ENCODE assay signal across 9 cellular contexts in the genomic region with DNA sequence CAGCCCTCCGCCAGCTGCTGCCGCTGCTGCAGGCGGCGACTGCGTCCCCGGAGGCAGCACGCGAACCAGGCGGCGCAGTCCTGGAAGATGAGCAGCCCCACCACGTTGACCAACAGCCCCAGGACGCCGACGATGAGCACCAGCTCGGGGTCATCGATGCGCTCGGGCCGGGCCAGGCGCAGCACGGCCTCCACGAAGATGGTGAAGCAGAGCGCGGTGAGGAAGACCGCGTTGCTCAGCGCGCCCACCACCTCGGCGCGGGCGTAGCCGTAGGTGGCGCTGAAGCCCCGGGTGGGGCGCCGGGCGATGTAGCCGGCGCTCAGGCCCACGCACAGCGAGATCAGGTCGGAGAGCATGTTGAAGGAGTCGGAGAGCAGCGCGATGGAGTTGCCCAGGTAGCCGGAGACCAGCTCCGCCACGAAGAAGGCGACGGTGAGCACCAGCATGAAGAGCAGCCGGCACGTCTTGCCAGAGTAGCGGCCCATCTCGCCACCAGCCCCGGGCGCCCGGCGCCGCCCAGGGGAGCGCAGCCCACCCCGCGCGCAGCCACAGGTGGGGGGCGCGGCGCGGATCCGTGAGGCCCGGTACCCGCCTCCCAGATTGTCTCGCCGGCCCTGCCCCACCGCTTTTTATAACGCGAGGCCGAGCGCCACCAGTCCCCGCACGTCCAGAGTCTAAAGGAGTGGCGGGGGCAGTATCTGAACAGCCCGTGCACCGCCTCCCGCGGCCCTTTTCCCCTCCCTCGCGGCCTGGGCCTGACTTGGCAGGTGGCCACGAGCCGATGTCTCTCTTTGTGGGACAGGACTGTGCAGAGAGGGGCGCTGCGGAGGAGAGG. TPM values are rescaled to one million over a fixed set of nuclear protein-coding genes. Genes with fewer than 3 reads are reported as not detected.
A peak's percentile ranks its signal among the peaks of the same experiment; 100 is the strongest.
DNase-seq lines count a peak whose midpoint lies in the region; ATAC-seq and TF ChIP-seq lines count a peak whose summit lies in the region.
"Had no signal": no experiment of that assay in that cellular context is flagged by ENCODE, and none has a peak within 500 bp of the region (broad histone marks: within the 10 kb centered on the region; RNA-seq: fewer than 3 reads in every experiment).

A gene (minus strand): TSS at position 602 of the 835 bp plus-strand sequence. CDS start 117 bp downstream, at position 485.

- H3K36me3 Mint-ChIP-seq in activated naive CD4-positive, alpha-beta T cell treated with anti-CD3 and anti-CD28 coated beads, Interleukin-2, amount 50 U/mL, for 24 hours = no peaks in the 10 kb centered on the region
- H3K36me3 Mint-ChIP-seq in IgD-negative memory B cell = no peaks in the 10 kb centered on the region

- H3K9me3 Mint-ChIP-seq in activated naive CD4-positive, alpha-beta T cell treated with anti-CD3 and anti-CD28 coated beads, Interleukin-2, amount 50 U/mL, for 24 hours = no peaks in the 10 kb centered on the region
- H3K9me3 Mint-ChIP-seq in IgD-negative memory B cell = peaks cover 0 to 2% (median 0%) of the 10 kb centered on the region in 3 donors

- H3K27ac Mint-ChIP-seq in activated naive CD4-positive, alpha-beta T cell treated with anti-CD3 and anti-CD28 coated beads, Interleukin-2, amount 50 U/mL, for 24 hours = no peak within 1 kb of the TSS
- no peak within 1 kb of the TSS for H3K27ac Mint-ChIP-seq in IgD-negative memory B cell

- intact Hi-C loops in ascending aorta (cut with DNase I) = no loop called here
- intact Hi-C loops in gastrocnemius medialis (cut with DNase I; ENCODE audit: low total_unique reads) = no loop called here

- no peak within 1 kb of the TSS for H3K27ac ChIP-seq in ascending aorta
- H3K27ac ChIP-seq in iPS-18a (ENCODE audit: low read length) = no peak within 1 kb of the TSS
- H3K27ac ChIP-seq in gastrocnemius medialis = no peak within 1 kb of the TSS

- no peaks in the 10 kb centered on the region for H3K9me3 ChIP-seq in ascending aorta
- no peaks in the 10 kb centered on the region for H3K9me3 ChIP-seq in iPS-18a (ENCODE audit: control insufficient read depth, low read depth, low read length)
- H3K9me3 ChIP-seq in gastrocnemius medialis = no peaks in the 10 kb centered on the region

- no peak for DNase-seq in activated naive CD4-positive, alpha-beta T cell treated with anti-CD3 and anti-CD28 coated beads, Interleukin-2, amount 50 U/mL, for 16 hours
- no peak for DNase-seq in ascending aorta (ENCODE audit: low spot score in 2 of 2)
- DNase-seq in gastrocnemius medialis = no peak
- DNase-seq in NCI-H2029 treated with DMSO at 0.1 percent for 48 hours (lab: John Stamatoyannopoulos, UW) = no peak

- ATAC-seq in gastrocnemius medialis (no peak), HG03571 (IDR thresholded peaks at IDR 0.05; ENCODE audit: unreplicated experiment) (no peak)

- H3K4me3 ChIP-seq in ascending aorta = peak within 1 kb of the TSS; percentile 49 to 61
- peak within 1 kb of the TSS; percentile 70 for H3K4me3 ChIP-seq in iPS-18a (ENCODE audit: low read length)
- H3K4me3 ChIP-seq in gastrocnemius medialis = peak within 1 kb of the TSS; percentile 19 to 52 (median 42)

- H3K4me1 Mint-ChIP-seq in activated naive CD4-positive, alpha-beta T cell treated with anti-CD3 and anti-CD28 coated beads, Interleukin-2, amount 50 U/mL, for 24 hours = peaks cover 6% of the 10 kb centered on the region
- peaks cover 0 to 5% (median 3%) of the 10 kb centered on the region in 3 donors for H3K4me1 Mint-ChIP-seq in IgD-negative memory B cell

- no peaks in the 10 kb centered on the region for H3K36me3 ChIP-seq in ascending aorta
- H3K36me3 ChIP-seq in iPS-18a (ENCODE audit: control insufficient read depth, low read depth, low read length) = no peaks in the 10 kb centered on the region
- no peaks in the 10 kb centered on the region for H3K36me3 ChIP-seq in gastrocnemius medialis

- in situ Hi-C loops in gastrocnemius medialis (cut with MboI; ENCODE audit: low sequenced_read_pairs in 4 of 4) = no loop called here

- H3K4me1 ChIP-seq in ascending aorta (no peaks in the 10 kb centered on the region), iPS-18a (ENCODE audit: control insufficient read depth, low read depth, low read length) (no peaks in the 10 kb centered on the region), gastrocnemius medialis (peaks cover 0 to 6% of the 10 kb centered on the region in 2 donors)

- H3K27me3 Mint-ChIP-seq in activated naive CD4-positive, alpha-beta T cell treated with anti-CD3 and anti-CD28 coated beads, Interleukin-2, amount 50 U/mL, for 24 hours = peaks cover 24% of the 10 kb centered on the region
- peaks cover 27% of the 10 kb centered on the region for H3K27me3 Mint-ChIP-seq in IgD-negative memory B cell

- peak within 1 kb of the TSS; percentile 64 for H3K4me3 Mint-ChIP-seq in activated naive CD4-positive, alpha-beta T cell treated with anti-CD3 and anti-CD28 coated beads, Interleukin-2, amount 50 U/mL, for 24 hours
- peak within 1 kb of the TSS; percentile 68 to 87 (median 80) for H3K4me3 Mint-ChIP-seq in IgD-negative memory B cell

- peaks cover 3% of the 10 kb centered on the region for H3K27me3 ChIP-seq in ascending aorta
- peaks cover 35% of the 10 kb centered on the region for H3K27me3 ChIP-seq in iPS-18a (ENCODE audit: control insufficient read depth, insufficient read depth, low read length)
- H3K27me3 ChIP-seq in gastrocnemius medialis = peaks cover 0 to 23% (median 8%) of the 10 kb centered on the region in 3 donors

- TF ChIP-seq CTCF in ascending aorta (IDR thresholded peaks at IDR 0.05) (no peak), gastrocnemius medialis (IDR thresholded peaks at IDR 0.05 in 4 of 5, conservative IDR thresholded peaks at IDR 0.05 in 1 of 5) (no peak)

- no peak within 1 kb of the TSS for H3K9ac ChIP-seq in iPS-18a (ENCODE audit: low read length)

- TF ChIP-seq POLR2A in gastrocnemius medialis (IDR thresholded peaks at IDR 0.05) = no peak

RNA-seq across cellular contexts. Expression of the gene that starts here (rescaled TPM):
- polyA plus RNA-seq in IgD-negative memory B cell = not detected
- total RNA-seq in ascending aorta (not detected), gastrocnemius medialis (not detected)
- total RNA-seq: subcutaneous adipose tissue had no signal
